In the genomic region with DNA sequence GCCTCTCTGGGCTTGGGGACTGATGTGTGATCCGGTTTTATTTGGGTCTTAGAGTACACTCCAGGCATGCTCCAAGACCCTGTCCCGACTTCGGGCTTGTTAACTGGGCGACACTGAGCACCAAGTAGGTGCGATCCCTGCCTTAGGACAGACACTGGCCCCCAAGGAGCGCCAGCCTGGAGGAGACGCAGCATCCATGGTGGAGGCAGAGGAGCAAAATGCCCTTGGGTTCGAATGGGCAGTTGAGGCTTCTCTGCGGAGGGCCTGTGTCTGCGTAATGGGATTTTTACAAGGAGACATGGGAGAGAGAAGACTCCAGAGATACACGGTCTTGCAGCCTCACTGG, we compare ENCODE assay signal across 2 cellular contexts.
TF ChIP-seq lines count a peak whose summit lies in the region.

No MANE protein-coding gene starts in this region.

TF ChIP-seq in GM23338, 12 proteins besides CTCF, POLR2A, EP300 and RAD21 (continued from another document):
- TF ChIP-seq, protein P1, sequence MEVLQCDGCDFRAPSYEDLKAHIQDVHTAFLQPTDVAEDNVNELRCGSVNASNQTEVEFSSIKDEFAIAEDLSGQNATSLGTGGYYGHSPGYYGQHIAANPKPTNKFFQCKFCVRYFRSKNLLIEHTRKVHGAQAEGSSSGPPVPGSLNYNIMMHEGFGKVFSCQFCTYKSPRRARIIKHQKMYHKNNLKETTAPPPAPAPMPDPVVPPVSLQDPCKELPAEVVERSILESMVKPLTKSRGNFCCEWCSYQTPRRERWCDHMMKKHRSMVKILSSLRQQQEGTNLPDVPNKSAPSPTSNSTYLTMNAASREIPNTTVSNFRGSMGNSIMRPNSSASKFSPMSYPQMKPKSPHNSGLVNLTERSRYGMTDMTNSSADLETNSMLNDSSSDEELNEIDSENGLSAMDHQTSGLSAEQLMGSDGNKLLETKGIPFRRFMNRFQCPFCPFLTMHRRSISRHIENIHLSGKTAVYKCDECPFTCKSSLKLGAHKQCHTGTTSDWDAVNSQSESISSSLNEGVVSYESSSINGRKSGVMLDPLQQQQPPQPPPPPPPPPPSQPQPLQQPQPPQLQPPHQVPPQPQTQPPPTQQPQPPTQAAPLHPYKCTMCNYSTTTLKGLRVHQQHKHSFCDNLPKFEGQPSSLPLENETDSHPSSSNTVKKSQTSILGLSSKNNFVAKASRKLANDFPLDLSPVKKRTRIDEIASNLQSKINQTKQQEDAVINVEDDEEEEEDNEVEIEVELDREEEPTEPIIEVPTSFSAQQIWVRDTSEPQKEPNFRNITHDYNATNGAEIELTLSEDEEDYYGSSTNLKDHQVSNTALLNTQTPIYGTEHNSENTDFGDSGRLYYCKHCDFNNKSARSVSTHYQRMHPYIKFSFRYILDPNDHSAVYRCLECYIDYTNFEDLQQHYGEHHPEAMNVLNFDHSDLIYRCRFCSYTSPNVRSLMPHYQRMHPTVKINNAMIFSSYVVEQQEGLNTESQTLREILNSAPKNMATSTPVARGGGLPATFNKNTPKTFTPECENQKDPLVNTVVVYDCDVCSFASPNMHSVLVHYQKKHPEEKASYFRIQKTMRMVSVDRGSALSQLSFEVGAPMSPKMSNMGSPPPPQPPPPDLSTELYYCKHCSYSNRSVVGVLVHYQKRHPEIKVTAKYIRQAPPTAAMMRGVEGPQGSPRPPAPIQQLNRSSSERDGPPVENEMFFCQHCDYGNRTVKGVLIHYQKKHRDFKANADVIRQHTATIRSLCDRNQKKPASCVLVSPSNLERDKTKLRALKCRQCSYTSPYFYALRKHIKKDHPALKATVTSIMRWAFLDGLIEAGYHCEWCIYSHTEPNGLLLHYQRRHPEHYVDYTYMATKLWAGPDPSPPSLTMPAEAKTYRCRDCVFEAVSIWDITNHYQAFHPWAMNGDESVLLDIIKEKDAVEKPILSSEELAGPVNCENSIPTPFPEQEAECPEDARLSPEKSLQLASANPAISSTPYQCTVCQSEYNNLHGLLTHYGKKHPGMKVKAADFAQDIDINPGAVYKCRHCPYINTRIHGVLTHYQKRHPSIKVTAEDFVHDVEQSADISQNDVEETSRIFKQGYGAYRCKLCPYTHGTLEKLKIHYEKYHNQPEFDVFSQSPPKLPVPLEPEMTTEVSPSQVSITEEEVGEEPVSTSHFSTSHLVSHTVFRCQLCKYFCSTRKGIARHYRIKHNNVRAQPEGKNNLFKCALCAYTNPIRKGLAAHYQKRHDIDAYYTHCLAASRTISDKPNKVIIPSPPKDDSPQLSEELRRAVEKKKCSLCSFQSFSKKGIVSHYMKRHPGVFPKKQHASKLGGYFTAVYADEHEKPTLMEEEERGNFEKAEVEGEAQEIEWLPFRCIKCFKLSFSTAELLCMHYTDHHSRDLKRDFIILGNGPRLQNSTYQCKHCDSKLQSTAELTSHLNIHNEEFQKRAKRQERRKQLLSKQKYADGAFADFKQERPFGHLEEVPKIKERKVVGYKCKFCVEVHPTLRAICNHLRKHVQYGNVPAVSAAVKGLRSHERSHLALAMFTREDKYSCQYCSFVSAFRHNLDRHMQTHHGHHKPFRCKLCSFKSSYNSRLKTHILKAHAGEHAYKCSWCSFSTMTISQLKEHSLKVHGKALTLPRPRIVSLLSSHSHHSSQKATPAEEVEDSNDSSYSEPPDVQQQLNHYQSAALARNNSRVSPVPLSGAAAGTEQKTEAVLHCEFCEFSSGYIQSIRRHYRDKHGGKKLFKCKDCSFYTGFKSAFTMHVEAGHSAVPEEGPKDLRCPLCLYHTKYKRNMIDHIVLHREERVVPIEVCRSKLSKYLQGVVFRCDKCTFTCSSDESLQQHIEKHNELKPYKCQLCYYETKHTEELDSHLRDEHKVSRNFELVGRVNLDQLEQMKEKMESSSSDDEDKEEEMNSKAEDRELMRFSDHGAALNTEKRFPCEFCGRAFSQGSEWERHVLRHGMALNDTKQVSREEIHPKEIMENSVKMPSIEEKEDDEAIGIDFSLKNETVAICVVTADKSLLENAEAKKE (CRISPR knock-in tag; IDR thresholded peaks at IDR 0.05): no peak
- TF ChIP-seq, protein P2, sequence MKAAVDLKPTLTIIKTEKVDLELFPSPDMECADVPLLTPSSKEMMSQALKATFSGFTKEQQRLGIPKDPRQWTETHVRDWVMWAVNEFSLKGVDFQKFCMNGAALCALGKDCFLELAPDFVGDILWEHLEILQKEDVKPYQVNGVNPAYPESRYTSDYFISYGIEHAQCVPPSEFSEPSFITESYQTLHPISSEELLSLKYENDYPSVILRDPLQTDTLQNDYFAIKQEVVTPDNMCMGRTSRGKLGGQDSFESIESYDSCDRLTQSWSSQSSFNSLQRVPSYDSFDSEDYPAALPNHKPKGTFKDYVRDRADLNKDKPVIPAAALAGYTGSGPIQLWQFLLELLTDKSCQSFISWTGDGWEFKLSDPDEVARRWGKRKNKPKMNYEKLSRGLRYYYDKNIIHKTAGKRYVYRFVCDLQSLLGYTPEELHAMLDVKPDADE (IDR thresholded peaks at IDR 0.05): no peak
- no peak for TF ChIP-seq ZNF114 (CRISPR knock-in tag; IDR thresholded peaks at IDR 0.05)
- no peak for TF ChIP-seq JUNB (IDR thresholded peaks at IDR 0.05; ENCODE audit: unreplicated experiment)
- TF ChIP-seq, protein P3, sequence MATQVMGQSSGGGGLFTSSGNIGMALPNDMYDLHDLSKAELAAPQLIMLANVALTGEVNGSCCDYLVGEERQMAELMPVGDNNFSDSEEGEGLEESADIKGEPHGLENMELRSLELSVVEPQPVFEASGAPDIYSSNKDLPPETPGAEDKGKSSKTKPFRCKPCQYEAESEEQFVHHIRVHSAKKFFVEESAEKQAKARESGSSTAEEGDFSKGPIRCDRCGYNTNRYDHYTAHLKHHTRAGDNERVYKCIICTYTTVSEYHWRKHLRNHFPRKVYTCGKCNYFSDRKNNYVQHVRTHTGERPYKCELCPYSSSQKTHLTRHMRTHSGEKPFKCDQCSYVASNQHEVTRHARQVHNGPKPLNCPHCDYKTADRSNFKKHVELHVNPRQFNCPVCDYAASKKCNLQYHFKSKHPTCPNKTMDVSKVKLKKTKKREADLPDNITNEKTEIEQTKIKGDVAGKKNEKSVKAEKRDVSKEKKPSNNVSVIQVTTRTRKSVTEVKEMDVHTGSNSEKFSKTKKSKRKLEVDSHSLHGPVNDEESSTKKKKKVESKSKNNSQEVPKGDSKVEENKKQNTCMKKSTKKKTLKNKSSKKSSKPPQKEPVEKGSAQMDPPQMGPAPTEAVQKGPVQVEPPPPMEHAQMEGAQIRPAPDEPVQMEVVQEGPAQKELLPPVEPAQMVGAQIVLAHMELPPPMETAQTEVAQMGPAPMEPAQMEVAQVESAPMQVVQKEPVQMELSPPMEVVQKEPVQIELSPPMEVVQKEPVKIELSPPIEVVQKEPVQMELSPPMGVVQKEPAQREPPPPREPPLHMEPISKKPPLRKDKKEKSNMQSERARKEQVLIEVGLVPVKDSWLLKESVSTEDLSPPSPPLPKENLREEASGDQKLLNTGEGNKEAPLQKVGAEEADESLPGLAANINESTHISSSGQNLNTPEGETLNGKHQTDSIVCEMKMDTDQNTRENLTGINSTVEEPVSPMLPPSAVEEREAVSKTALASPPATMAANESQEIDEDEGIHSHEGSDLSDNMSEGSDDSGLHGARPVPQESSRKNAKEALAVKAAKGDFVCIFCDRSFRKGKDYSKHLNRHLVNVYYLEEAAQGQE (IDR thresholded peaks at IDR 0.05; ENCODE audit: unreplicated experiment): no peak
- no peak for TF ChIP-seq CREB1 (CRISPR knock-in tag; IDR thresholded peaks at IDR 0.05; ENCODE audit: low read depth)
TF ChIP-seq in GM23338: peak in this region for 0.

TF ChIP-seq in WTC11, 78 proteins besides CTCF, POLR2A, EP300 and RAD21 (continued from another document):
- TF ChIP-seq, protein P4, sequence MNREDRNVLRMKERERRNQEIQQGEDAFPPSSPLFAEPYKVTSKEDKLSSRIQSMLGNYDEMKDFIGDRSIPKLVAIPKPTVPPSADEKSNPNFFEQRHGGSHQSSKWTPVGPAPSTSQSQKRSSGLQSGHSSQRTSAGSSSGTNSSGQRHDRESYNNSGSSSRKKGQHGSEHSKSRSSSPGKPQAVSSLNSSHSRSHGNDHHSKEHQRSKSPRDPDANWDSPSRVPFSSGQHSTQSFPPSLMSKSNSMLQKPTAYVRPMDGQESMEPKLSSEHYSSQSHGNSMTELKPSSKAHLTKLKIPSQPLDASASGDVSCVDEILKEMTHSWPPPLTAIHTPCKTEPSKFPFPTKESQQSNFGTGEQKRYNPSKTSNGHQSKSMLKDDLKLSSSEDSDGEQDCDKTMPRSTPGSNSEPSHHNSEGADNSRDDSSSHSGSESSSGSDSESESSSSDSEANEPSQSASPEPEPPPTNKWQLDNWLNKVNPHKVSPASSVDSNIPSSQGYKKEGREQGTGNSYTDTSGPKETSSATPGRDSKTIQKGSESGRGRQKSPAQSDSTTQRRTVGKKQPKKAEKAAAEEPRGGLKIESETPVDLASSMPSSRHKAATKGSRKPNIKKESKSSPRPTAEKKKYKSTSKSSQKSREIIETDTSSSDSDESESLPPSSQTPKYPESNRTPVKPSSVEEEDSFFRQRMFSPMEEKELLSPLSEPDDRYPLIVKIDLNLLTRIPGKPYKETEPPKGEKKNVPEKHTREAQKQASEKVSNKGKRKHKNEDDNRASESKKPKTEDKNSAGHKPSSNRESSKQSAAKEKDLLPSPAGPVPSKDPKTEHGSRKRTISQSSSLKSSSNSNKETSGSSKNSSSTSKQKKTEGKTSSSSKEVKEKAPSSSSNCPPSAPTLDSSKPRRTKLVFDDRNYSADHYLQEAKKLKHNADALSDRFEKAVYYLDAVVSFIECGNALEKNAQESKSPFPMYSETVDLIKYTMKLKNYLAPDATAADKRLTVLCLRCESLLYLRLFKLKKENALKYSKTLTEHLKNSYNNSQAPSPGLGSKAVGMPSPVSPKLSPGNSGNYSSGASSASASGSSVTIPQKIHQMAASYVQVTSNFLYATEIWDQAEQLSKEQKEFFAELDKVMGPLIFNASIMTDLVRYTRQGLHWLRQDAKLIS (CRISPR knock-in tag; IDR thresholded peaks at IDR 0.05; ENCODE audit: borderline replicate concordance): no peak
- TF ChIP-seq, protein P5, sequence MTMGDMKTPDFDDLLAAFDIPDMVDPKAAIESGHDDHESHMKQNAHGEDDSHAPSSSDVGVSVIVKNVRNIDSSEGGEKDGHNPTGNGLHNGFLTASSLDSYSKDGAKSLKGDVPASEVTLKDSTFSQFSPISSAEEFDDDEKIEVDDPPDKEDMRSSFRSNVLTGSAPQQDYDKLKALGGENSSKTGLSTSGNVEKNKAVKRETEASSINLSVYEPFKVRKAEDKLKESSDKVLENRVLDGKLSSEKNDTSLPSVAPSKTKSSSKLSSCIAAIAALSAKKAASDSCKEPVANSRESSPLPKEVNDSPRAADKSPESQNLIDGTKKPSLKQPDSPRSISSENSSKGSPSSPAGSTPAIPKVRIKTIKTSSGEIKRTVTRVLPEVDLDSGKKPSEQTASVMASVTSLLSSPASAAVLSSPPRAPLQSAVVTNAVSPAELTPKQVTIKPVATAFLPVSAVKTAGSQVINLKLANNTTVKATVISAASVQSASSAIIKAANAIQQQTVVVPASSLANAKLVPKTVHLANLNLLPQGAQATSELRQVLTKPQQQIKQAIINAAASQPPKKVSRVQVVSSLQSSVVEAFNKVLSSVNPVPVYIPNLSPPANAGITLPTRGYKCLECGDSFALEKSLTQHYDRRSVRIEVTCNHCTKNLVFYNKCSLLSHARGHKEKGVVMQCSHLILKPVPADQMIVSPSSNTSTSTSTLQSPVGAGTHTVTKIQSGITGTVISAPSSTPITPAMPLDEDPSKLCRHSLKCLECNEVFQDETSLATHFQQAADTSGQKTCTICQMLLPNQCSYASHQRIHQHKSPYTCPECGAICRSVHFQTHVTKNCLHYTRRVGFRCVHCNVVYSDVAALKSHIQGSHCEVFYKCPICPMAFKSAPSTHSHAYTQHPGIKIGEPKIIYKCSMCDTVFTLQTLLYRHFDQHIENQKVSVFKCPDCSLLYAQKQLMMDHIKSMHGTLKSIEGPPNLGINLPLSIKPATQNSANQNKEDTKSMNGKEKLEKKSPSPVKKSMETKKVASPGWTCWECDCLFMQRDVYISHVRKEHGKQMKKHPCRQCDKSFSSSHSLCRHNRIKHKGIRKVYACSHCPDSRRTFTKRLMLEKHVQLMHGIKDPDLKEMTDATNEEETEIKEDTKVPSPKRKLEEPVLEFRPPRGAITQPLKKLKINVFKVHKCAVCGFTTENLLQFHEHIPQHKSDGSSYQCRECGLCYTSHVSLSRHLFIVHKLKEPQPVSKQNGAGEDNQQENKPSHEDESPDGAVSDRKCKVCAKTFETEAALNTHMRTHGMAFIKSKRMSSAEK (CRISPR knock-in tag; IDR thresholded peaks at IDR 0.05; ENCODE audit: borderline replicate concordance): no peak
- TF ChIP-seq ZNF317 (CRISPR knock-in tag; IDR thresholded peaks at IDR 0.05; ENCODE audit: borderline replicate concordance, low read depth) (no peak), MXD4 (CRISPR knock-in tag; IDR thresholded peaks at IDR 0.05; ENCODE audit: borderline replicate concordance) (no peak)
- TF ChIP-seq, protein P6, sequence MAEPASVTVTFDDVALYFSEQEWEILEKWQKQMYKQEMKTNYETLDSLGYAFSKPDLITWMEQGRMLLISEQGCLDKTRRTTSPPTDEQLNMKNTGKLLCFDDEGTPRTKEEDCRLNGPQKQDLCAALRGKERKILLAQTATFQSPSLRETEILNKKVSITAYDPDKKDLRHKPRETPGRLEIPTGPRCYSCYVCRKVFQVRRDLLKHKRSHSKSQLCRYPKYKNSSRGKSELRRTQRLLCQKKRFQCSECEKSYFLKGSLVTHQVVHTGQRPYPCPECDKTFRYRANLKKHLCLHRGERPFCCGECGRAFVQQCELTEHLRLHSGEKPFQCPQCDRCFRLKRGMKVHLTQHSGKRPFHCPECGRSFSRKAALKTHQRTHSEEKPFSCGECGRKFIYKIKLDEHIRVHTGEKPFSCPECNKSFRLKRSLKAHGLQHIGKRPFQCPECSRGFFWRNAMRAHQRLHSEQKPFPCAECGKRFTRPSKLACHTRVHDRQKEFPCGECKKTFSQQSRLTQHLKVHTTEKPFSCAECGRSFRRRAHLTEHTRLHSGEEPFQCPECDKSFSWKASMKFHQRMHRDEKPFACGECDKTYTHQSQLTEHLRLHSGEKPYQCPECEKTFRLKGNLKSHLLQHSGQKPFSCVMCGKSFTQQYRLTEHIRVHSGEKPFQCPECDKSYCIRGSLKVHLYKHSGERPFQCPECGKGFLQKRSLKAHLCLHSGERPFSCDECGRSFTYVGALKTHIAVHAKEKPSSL (CRISPR knock-in tag; conservative IDR thresholded peaks at IDR 0.05): no peak
